Comparison of ENCODE assay signal across 22 cellular contexts in the genomic region with DNA sequence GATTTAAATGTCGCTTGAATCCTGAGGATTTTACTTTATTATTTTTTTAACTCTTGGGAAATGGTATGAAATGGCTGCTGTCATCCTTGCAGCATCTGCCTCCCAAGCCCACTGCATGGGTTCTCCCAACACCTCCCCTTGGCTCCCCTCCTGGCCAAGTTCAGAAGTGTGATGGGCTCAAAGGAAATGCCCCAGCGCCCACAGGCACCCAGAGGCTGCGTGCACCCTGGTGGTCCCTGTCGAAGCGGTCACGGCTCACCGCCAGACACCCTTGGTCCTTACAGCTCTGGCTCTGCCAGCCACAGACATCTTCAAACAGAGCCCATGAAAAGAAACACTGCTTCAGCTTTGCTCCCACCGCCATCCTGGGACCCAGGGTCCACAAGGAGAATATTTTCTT.
DNase-seq lines count a peak whose midpoint lies in the region; ATAC-seq, FAIRE-seq and TF ChIP-seq lines count a peak whose summit lies in the region.
"Had no signal": no experiment of that assay in that cellular context is flagged by ENCODE, and none has a peak within 500 bp of the region (broad histone marks: within the 10 kb centered on the region; RNA-seq: fewer than 3 reads in every experiment).

No MANE protein-coding gene starts in this region.

- no peak overlapping the region for H4K91ac ChIP-seq in H1 (replicated peaks; ENCODE audit: insufficient read length, low read length)

- TF ChIP-seq CTCF in Panc1 (IDR thresholded peaks at IDR 0.05), result no peak
- peak; percentile 18 to 25 (median 25); a peak in 3 of 4 replicates for TF ChIP-seq CTCF in H1 (IDR thresholded peaks at IDR 0.05; ENCODE audit: control extremely low read depth in 1 of 3, insufficient read depth in 1 of 3, low read depth in 1 of 3, low read length in 3 of 3)
- TF ChIP-seq CTCF in progenitor cell of endocrine pancreas (IDR thresholded peaks at IDR 0.05; ENCODE audit: unreplicated experiment), result no peak

- no peak overlapping the region; the same call in 1 of the 2 replicates for H2BK15ac ChIP-seq in H1 (ENCODE audit: low read length)

- in situ Hi-C loops in Panc1 (cut with HindIII; ENCODE audit: low pct_unique_long_range_greater_than_20kb, low sequenced_read_pairs), result no loop called here

- no peak overlapping the region for H3K14ac ChIP-seq in H1 (ENCODE audit: insufficient read length)

- H3K27me3 ChIP-seq in BLaER1, result no peaks in the 10 kb centered on the region
- no peaks in the 10 kb centered on the region for H3K27me3 ChIP-seq in Panc1 (ENCODE audit: control insufficient read depth, insufficient read depth, low read length)
- H3K27me3 ChIP-seq in H1 (replicated peaks in 1 of 4; ENCODE audit: control insufficient read depth in 3 of 4, extremely low read depth in 1 of 4, insufficient read depth in 3 of 4, low read length in 3 of 4), result no peaks in the 10 kb centered on the region

- H3K36me3 ChIP-seq in BLaER1 (no peaks in the 10 kb centered on the region), Panc1 (ENCODE audit: control insufficient read depth, insufficient read depth, low read length) (no peaks in the 10 kb centered on the region), H1 (ENCODE audit: control insufficient read depth in 2 of 4, insufficient read depth in 4 of 4, low read length in 3 of 4) (no peaks in the 10 kb centered on the region)
- H3K36me3 ChIP-seq: lower lobe of right lung, thoracic aorta had no signal

- H2BK12ac ChIP-seq in H1 (ENCODE audit: low read depth, low read length), result no peak overlapping the region

- peaks cover 23% of the 10 kb centered on the region for H3K4me1 Mint-ChIP-seq in progenitor cell of endocrine pancreas (ENCODE audit: low read depth)
- H3K4me1 Mint-ChIP-seq in activated CD8-positive, alpha-beta memory T cell treated with anti-CD3 and anti-CD28 coated beads, Interleukin-2, amount 10 ng/mL, durations not matched to agents 7 days and 5 days, result no peaks in the 10 kb centered on the region
- H3K4me1 Mint-ChIP-seq: central memory CD8-positive, alpha-beta T cell; naive thymus-derived CD4-positive, alpha-beta T cell had no signal

- H3K79me2 ChIP-seq in H1 (ENCODE audit: control insufficient read depth in 1 of 2, insufficient read depth in 2 of 2, low read length in 2 of 2), result no peaks in the 10 kb centered on the region

- H3K4ac ChIP-seq in H1 (replicated peaks; ENCODE audit: insufficient read length, low read depth, low read length), result no peak overlapping the region

- peak overlapping the region; percentile 73 for H3K27ac Mint-ChIP-seq in progenitor cell of endocrine pancreas
- H3K27ac Mint-ChIP-seq in activated CD8-positive, alpha-beta memory T cell treated with anti-CD3 and anti-CD28 coated beads, Interleukin-2, amount 10 ng/mL, durations not matched to agents 7 days and 5 days, result no peak overlapping the region
- H3K27ac Mint-ChIP-seq: naive thymus-derived CD4-positive, alpha-beta T cell had no signal

- no peak for TF ChIP-seq POLR2A in H1 (IDR thresholded peaks at IDR 0.05; ENCODE audit: control extremely low read depth in 1 of 2, low read depth in 2 of 2, low read length in 2 of 2)

- H3K18ac ChIP-seq in H1 (ENCODE audit: extremely low read depth, low read length), result no peak overlapping the region

- peaks cover 2% of the 10 kb centered on the region for H3K36me3 Mint-ChIP-seq in progenitor cell of endocrine pancreas (ENCODE audit: insufficient read depth)
- H3K36me3 Mint-ChIP-seq in activated CD8-positive, alpha-beta memory T cell treated with anti-CD3 and anti-CD28 coated beads, Interleukin-2, amount 10 ng/mL, durations not matched to agents 7 days and 5 days, result no peaks in the 10 kb centered on the region
- H3K36me3 Mint-ChIP-seq: naive thymus-derived CD4-positive, alpha-beta T cell had no signal

- H3K27me3 Mint-ChIP-seq in progenitor cell of endocrine pancreas, result peaks cover 4% of the 10 kb centered on the region
- no peaks in the 10 kb centered on the region for H3K27me3 Mint-ChIP-seq in activated CD8-positive, alpha-beta memory T cell treated with anti-CD3 and anti-CD28 coated beads, Interleukin-2, amount 10 ng/mL, durations not matched to agents 7 days and 5 days
- H3K27me3 Mint-ChIP-seq: central memory CD8-positive, alpha-beta T cell had no signal

- no peak overlapping the region for H2AFZ ChIP-seq in H1 (ENCODE audit: low read length)

- no peak overlapping the region for H3K9ac ChIP-seq in BLaER1
- no peak overlapping the region; a peak in 1 of 7 replicates for H3K9ac ChIP-seq in H1 (replicated peaks in 1 of 4; ENCODE audit: extremely low read depth in 1 of 4, low read depth in 3 of 4, low read length in 3 of 4)

- H3K79me1 ChIP-seq in H1 (ENCODE audit: low read depth, low read length), result no peaks in the 10 kb centered on the region

- CTCF ChIA-PET in Panc1 (lab: Charles Lee), result interaction anchor here (0.6 kb wide), 1 partner anchor 45 kb away, joined by 4 read pairs; no protein-coding TSS in a partner anchor
- CTCF ChIA-PET in H1 (lab: Charles Lee; ENCODE audit: partially characterized antibody), result interaction anchor here (0.6 to 1.6 kb wide), 5 partner anchors 18 to 328 kb away, joined by 3 to 6 read pairs (median 3); no protein-coding TSS in a partner anchor
- CTCF ChIA-PET in activated CD8-positive, alpha-beta memory T cell treated with anti-CD3 and anti-CD28 coated beads, Interleukin-2, amount 10 ng/mL, durations not matched to agents 7 days and 5 days (lab: Charles Lee), result no interaction called here

- no peak for FAIRE-seq in H1 (lab: Jason Lieb, UNC)
- FAIRE-seq: islet of Langerhans, TTC549 had no signal

- H2BK5ac ChIP-seq in H1 (ENCODE audit: low read depth, low read length), result no peak overlapping the region

- H3K4me1 ChIP-seq in BLaER1 (peaks cover 9% of the 10 kb centered on the region), Panc1 (ENCODE audit: control insufficient read depth, insufficient read depth, low read length) (peaks cover 93% of the 10 kb centered on the region), H1 (replicated peaks in 1 of 4; ENCODE audit: control insufficient read depth in 3 of 4, insufficient read depth in 4 of 4, low read length in 3 of 4) (0 out of 7 replicates have a peak, but pooled peaks cover 0 to 2% (median 0%) of the 10 kb centered on the region in 4 experiments)
- H3K4me1 ChIP-seq: lower lobe of right lung had no signal

- peak; percentile 21 to 24; a peak in 2 of 4 replicates for TF ChIP-seq RAD21 in H1 (IDR thresholded peaks at IDR 0.05 in 1 of 2, conservative IDR thresholded peaks at IDR 0.05 in 1 of 2; ENCODE audit: low read depth in 2 of 2, low read length in 2 of 2)

- intact Hi-C loops in Panc1 (cut with micrococcal nuclease; ENCODE audit: unreplicated experiment), result no loop called here

- H3K56ac ChIP-seq in H1 (replicated peaks; ENCODE audit: insufficient read length, low read depth, low read length), result no peak overlapping the region

- BruUV-seq in Panc1 (replicated peaks; lab: Mats Ljungman, UMichigan), result no TSS peak

- ATAC-seq in Panc1 (peak; percentile 22), HG02571 (IDR thresholded peaks at IDR 0.05; ENCODE audit: unreplicated experiment) (no peak), HG02678 (IDR thresholded peaks at IDR 0.05; ENCODE audit: unreplicated experiment) (no peak)
- ATAC-seq in activated CD8-positive, alpha-beta memory T cell treated with anti-CD3 and anti-CD28 coated beads, Interleukin-2, amount 10 ng/mL, durations not matched to agents 7 days and 5 days, result no peak
- ATAC-seq: naive thymus-derived CD4-positive, alpha-beta T cell had no signal

- H3K9me3 ChIP-seq in BLaER1 (no peaks in the 10 kb centered on the region), Panc1 (ENCODE audit: control insufficient read depth, insufficient read depth, low read depth, low read length) (no peaks in the 10 kb centered on the region), H1 (ENCODE audit: insufficient read depth in 2 of 2, low read depth in 1 of 2, low read length in 1 of 2) (no peaks in the 10 kb centered on the region)
- H3K9me3 ChIP-seq: lower lobe of right lung, thoracic aorta had no signal

- no peak for DNase-seq in Panc1 (ENCODE audit: low read depth, low spot score)
- DNase-seq in H1 (ENCODE audit: low read depth in 1 of 2, low spot score in 2 of 2), result no peak
- no peak for DNase-seq in progenitor cell of endocrine pancreas (ENCODE audit: low spot score, unreplicated experiment)
- no peak for DNase-seq in activated CD8-positive, alpha-beta memory T cell treated with anti-CD3 and anti-CD28 coated beads, Interleukin-2, amount 10 ng/mL, durations not matched to agents 7 days and 5 days
- no peak for DNase-seq in NCI-H82 (lab: John Stamatoyannopoulos, UW)
- DNase-seq: activated CD4-positive, alpha-beta T cell treated with anti-CD3 and anti-CD28 coated beads for 48 hours; activated CD8-positive, alpha-beta memory T cell treated with anti-CD3 and anti-CD28 coated beads, Interleukin-2, amount 50 U/mL, for 4 hours; activated gamma-delta T cell treated with Interleukin-2 at 50 U/mL for 16 hours; effector CD8-positive, alpha-beta T cell; lower lobe of right lung; naive thymus-derived CD4-positive, alpha-beta T cell; NCI-H1417; NCI-H2171 treated with DMSO at 0.1 percent for 48 hours; NCI-H748 treated with DMSO at 0.1 percent for 48 hours; SW 1271 had no signal

- H4K8ac ChIP-seq in H1 (ENCODE audit: extremely low read depth, insufficient read depth, low read length), result no peak overlapping the region

- no peaks in the 10 kb centered on the region for H3K23me2 ChIP-seq in H1 (ENCODE audit: low read depth, low read length)

- no peak overlapping the region for H3K4me3 Mint-ChIP-seq in progenitor cell of endocrine pancreas (ENCODE audit: low read depth)
- H3K4me3 Mint-ChIP-seq in activated CD8-positive, alpha-beta memory T cell treated with anti-CD3 and anti-CD28 coated beads, Interleukin-2, amount 10 ng/mL, durations not matched to agents 7 days and 5 days, result no peak overlapping the region
- H3K4me3 Mint-ChIP-seq: central memory CD8-positive, alpha-beta T cell; naive thymus-derived CD4-positive, alpha-beta T cell had no signal

- H3K4me2 ChIP-seq in BLaER1 (peak overlapping the region; percentile 31; the same call in 1 of the 2 replicates), H1 (ENCODE audit: insufficient read depth in 1 of 2, low read depth in 2 of 2, low read length in 2 of 2) (no peak overlapping the region)

- peaks cover 1% of the 10 kb centered on the region for H3K9me3 Mint-ChIP-seq in progenitor cell of endocrine pancreas (ENCODE audit: low read depth)
- no peaks in the 10 kb centered on the region for H3K9me3 Mint-ChIP-seq in activated CD8-positive, alpha-beta memory T cell treated with anti-CD3 and anti-CD28 coated beads, Interleukin-2, amount 10 ng/mL, durations not matched to agents 7 days and 5 days (ENCODE audit: low read depth)
- H3K9me3 Mint-ChIP-seq: central memory CD8-positive, alpha-beta T cell had no signal

- no peak overlapping the region for H3K23ac ChIP-seq in H1 (ENCODE audit: insufficient read length)

- POLR2A ChIA-PET in Panc1 (lab: Charles Lee) (no interaction called here), H1 (lab: Charles Lee; ENCODE audit: partially characterized antibody) (no interaction called here)

- H4K20me1 ChIP-seq in BLaER1 (no peaks in the 10 kb centered on the region), H1 (replicated peaks in 1 of 2; ENCODE audit: control insufficient read depth in 1 of 2, insufficient read depth in 2 of 2, low read length in 2 of 2) (no peaks in the 10 kb centered on the region)

- WGBS in H1 (ENCODE audit: extremely low coverage in 1 of 2, insufficient coverage in 1 of 2, insufficient read length in 1 of 2, insufficient replicate concordance in 2 of 2, low coverage in 1 of 2, low lambda C conversion rate in 2 of 2, missing lambda C conversion rate in 1 of 2), 2 experiments, result 92% methylated on average over 8 of the region's 8 CpGs; no CpG with 5 or more reads in 1 of the 2 experiments

- no peak for TF ChIP-seq EP300 in H1 (IDR thresholded peaks at IDR 0.05; ENCODE audit: borderline replicate concordance in 1 of 2, low read depth in 2 of 2, low read length in 2 of 2)

- no peak overlapping the region for H2AK5ac ChIP-seq in H1 (ENCODE audit: low read depth, low read length)

- no peak overlapping the region for H2BK20ac ChIP-seq in H1 (ENCODE audit: low read length)

- no peak overlapping the region for H2BK120ac ChIP-seq in H1 (replicated peaks; ENCODE audit: low read depth, low read length)

- H3K4me3 ChIP-seq in BLaER1 (no peak overlapping the region), Panc1 (ENCODE audit: low read depth in 2 of 2, low read length in 2 of 2) (peak overlapping the region in 1 of 2 experiments; percentile 28; a peak in 2 of 4 replicates), H1 (ENCODE audit: extremely low read depth in 1 of 4, insufficient read depth in 2 of 4, low read depth in 3 of 4, low read length in 4 of 4) (no peak overlapping the region)
- H3K4me3 ChIP-seq: lower lobe of right lung, thoracic aorta had no signal

- H4K5ac ChIP-seq in H1 (ENCODE audit: insufficient read length, low read depth, low read length), result no peak overlapping the region

- H3K27ac ChIP-seq in BLaER1 (no peak overlapping the region), Panc1 (ENCODE audit: low read length) (peak overlapping the region; percentile 98), H1 (ENCODE audit: low read depth, low read length) (no peak overlapping the region)
- H3K27ac ChIP-seq: lower lobe of right lung, thoracic aorta had no signal

Comparison
In these comparisons a context has a peak if more than half of its experiments do, and no peak if none do; other contexts are left out.
1. CTCF ChIP-seq: peak in H1 (3 of 3); none in Panc1 (single experiment) and progenitor cell of endocrine pancreas (single experiment).